Comparison of ENCODE assay signal across 1 cellular context in the genomic region with DNA sequence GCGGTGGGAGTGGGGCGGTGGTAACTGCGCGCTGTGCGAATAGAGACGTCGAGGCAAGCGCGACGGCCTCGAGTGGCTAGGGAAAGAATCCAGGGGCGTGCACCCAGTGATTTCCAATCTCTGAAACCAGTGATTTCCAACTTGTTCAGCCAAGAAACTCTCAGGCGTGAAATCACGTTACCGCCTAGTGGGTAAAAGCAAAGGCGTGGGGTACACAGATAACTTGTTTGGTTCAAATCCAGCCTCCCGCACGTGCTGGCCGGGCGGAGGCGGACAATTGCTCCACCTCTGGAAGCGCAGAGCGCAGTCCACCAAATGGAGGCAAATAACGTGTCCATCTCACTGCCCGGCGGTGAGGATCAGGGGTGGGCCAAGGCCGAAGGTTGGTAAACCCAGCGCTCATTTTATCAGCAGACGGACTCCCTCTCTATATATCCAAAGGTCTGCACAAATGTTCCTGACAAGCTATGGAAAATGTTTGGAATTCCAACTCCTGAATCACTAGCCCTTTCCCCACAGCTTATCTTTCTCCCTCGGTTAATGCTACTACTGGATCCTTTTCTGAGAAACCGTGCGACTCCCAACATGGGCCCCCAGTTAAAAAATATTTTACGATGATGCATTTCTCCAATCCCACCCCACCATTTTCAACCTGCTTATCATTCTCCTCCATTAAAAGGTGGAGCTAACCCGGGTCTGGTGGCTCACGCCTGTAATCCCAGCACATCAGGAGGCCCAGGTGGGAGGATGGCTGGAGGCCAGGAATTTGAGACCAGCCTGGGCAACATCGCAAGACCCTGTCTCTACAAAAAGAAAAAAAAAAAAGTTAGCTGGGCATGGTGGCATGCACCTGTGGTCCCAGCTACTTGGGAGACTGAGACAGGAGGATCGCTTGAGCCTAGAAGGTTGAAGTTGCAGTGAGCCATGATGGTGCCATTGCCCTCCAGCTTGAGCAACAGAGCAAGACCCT.
TF ChIP-seq lines count a peak whose summit lies in the region.

No MANE protein-coding gene starts in this region.

TF ChIP-seq in HepG2, 621 proteins besides CTCF, POLR2A, EP300 and RAD21 (continued from another document and continues in another):
- TF ChIP-seq ZNF576 (CRISPR knock-in tag; IDR thresholded peaks at IDR 0.05) (no peak), GFI1 (CRISPR knock-in tag; IDR thresholded peaks at IDR 0.05; ENCODE audit: borderline replicate concordance) (0 out of 2 replicates have a peak, but pooled peaks have one; percentile 36), FOXC1 (CRISPR knock-in tag; IDR thresholded peaks at IDR 0.05; ENCODE audit: borderline replicate concordance) (peak; percentile 81; the same call in 1 of the 2 replicates), FOXK1 (CRISPR knock-in tag; IDR thresholded peaks at IDR 0.05; ENCODE audit: borderline replicate concordance, low read depth) (no peak), ZNF678 (CRISPR knock-in tag; IDR thresholded peaks at IDR 0.05) (0 out of 2 replicates have a peak, but pooled peaks have one; percentile 55), ZBED4 (CRISPR knock-in tag; IDR thresholded peaks at IDR 0.05; ENCODE audit: borderline replicate concordance) (no peak), MAFG (CRISPR knock-in tag; IDR thresholded peaks at IDR 0.05) (no peak), ZNF292 (CRISPR knock-in tag; IDR thresholded peaks at IDR 0.05; ENCODE audit: borderline replicate concordance, low read depth) (no peak), SMAD9 (CRISPR knock-in tag; IDR thresholded peaks at IDR 0.05) (no peak), ZBTB40 (IDR thresholded peaks at IDR 0.05) (no peak), ZBTB40 (CRISPR knock-in tag; IDR thresholded peaks at IDR 0.05) (peak; percentile 53), ZNF775 (CRISPR knock-in tag; IDR thresholded peaks at IDR 0.05; ENCODE audit: borderline replicate concordance) (no peak), EED (CRISPR knock-in tag; IDR thresholded peaks at IDR 0.05) (0 out of 2 replicates have a peak, but pooled peaks have one; percentile 79), ZNF383 (CRISPR knock-in tag; IDR thresholded peaks at IDR 0.05; ENCODE audit: borderline replicate concordance) (no peak), ZNF569 (CRISPR knock-in tag; IDR thresholded peaks at IDR 0.05; ENCODE audit: borderline replicate concordance) (peak; percentile 77; the same call in 1 of the 2 replicates), SP140L (CRISPR knock-in tag; IDR thresholded peaks at IDR 0.05; ENCODE audit: borderline replicate concordance) (no peak), MBNL3 (CRISPR knock-in tag; conservative IDR thresholded peaks at IDR 0.05) (no peak), MATR3 (CRISPR knock-in tag; IDR thresholded peaks at IDR 0.05) (no peak), HDAC2 (CRISPR knock-in tag; IDR thresholded peaks at IDR 0.05) (0 out of 2 replicates have a peak, but pooled peaks have one; percentile 20), ZBTB20 (CRISPR knock-in tag; IDR thresholded peaks at IDR 0.05; ENCODE audit: borderline replicate concordance, low read depth) (peak; percentile 32; the same call in 1 of the 2 replicates), ZNF891 (CRISPR knock-in tag; IDR thresholded peaks at IDR 0.05) (peak; percentile 92), HNRNPUL1 (IDR thresholded peaks at IDR 0.05; ENCODE audit: low read depth, low read length) (no peak), ZNF350 (CRISPR knock-in tag; IDR thresholded peaks at IDR 0.05; ENCODE audit: borderline replicate concordance, low read depth) (no peak; the same call in 1 of the 2 replicates), RBAK (CRISPR knock-in tag; IDR thresholded peaks at IDR 0.05) (no peak), ZNF687 (CRISPR knock-in tag; IDR thresholded peaks at IDR 0.05) (peak; percentile 98), GATAD1 (CRISPR knock-in tag; IDR thresholded peaks at IDR 0.05) (peak; percentile 6; the same call in 1 of the 2 replicates), POLR2AphosphoS2 (IDR thresholded peaks at IDR 0.05; ENCODE audit: low read depth, low read length) (no peak), PAWR (CRISPR knock-in tag; IDR thresholded peaks at IDR 0.05; ENCODE audit: borderline replicate concordance) (0 out of 2 replicates have a peak, but pooled peaks have one; percentile 45)
- TF ChIP-seq, protein P1, sequence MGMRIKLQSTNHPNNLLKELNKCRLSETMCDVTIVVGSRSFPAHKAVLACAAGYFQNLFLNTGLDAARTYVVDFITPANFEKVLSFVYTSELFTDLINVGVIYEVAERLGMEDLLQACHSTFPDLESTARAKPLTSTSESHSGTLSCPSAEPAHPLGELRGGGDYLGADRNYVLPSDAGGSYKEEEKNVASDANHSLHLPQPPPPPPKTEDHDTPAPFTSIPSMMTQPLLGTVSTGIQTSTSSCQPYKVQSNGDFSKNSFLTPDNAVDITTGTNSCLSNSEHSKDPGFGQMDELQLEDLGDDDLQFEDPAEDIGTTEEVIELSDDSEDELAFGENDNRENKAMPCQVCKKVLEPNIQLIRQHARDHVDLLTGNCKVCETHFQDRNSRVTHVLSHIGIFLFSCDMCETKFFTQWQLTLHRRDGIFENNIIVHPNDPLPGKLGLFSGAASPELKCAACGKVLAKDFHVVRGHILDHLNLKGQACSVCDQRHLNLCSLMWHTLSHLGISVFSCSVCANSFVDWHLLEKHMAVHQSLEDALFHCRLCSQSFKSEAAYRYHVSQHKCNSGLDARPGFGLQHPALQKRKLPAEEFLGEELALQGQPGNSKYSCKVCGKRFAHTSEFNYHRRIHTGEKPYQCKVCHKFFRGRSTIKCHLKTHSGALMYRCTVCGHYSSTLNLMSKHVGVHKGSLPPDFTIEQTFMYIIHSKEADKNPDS (CRISPR knock-in tag; IDR thresholded peaks at IDR 0.05): no peak
- TF ChIP-seq, protein P2, sequence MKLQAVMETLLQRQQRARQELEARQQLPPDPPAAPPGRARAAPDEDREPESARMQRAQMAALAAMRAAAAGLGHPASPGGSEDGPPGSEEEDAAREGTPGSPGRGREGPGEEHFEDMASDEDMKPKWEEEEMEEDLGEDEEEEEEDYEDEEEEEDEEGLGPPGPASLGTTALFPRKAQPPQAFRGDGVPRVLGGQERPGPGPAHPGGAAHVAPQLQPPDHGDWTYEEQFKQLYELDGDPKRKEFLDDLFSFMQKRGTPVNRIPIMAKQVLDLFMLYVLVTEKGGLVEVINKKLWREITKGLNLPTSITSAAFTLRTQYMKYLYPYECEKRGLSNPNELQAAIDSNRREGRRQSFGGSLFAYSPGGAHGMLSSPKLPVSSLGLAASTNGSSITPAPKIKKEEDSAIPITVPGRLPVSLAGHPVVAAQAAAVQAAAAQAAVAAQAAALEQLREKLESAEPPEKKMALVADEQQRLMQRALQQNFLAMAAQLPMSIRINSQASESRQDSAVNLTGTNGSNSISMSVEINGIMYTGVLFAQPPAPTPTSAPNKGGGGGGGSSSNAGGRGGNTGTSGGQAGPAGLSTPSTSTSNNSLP (IDR thresholded peaks at IDR 0.05; ENCODE audit: low read depth, low read length): peak; percentile 70; the same call in 1 of the 2 replicates
